Comparison of ENCODE assay signal across 8 cellular contexts in genomic region chr19:5480427-5480836, GRCh38. TPM values are rescaled to one million over a fixed set of nuclear protein-coding genes. Genes with fewer than 3 reads are reported as not detected.
A peak's percentile ranks its signal among the peaks of the same experiment; 100 is the strongest.
DNase-seq lines count a peak whose midpoint lies in the region; ATAC-seq and TF ChIP-seq lines count a peak whose summit lies in the region.

No MANE protein-coding gene starts in this region.

- H3K27ac Mint-ChIP-seq in natural killer cell (no peak overlapping the region), T-cell (no peak overlapping the region)
- no peak overlapping the region for H3K27ac Mint-ChIP-seq in natural killer cell treated with Interleukin-12 subunit alpha and Interleukin-12 subunit beta and Interleukin-15 and Interleukin-18, amount 100 ng/mL, for 72 hours

- H3K9me3 ChIP-seq in suprapubic skin: no peaks in the 10 kb centered on the region

- H3K27me3 Mint-ChIP-seq in natural killer cell (ENCODE audit: low read depth in 2 of 2) (peaks cover 37 to 43% of the 10 kb centered on the region in 2 donors), T-cell (peaks cover 44 to 48% of the 10 kb centered on the region in 2 donors)
- H3K27me3 Mint-ChIP-seq in natural killer cell treated with Interleukin-12 subunit alpha and Interleukin-12 subunit beta and Interleukin-15 and Interleukin-18, amount 100 ng/mL, for 72 hours: peaks cover 33 to 38% of the 10 kb centered on the region in 2 donors

- H3K36me3 Mint-ChIP-seq in natural killer cell (no peaks in the 10 kb centered on the region), T-cell (no peaks in the 10 kb centered on the region)
- H3K36me3 Mint-ChIP-seq in natural killer cell treated with Interleukin-12 subunit alpha and Interleukin-12 subunit beta and Interleukin-15 and Interleukin-18, amount 100 ng/mL, for 72 hours: no peaks in the 10 kb centered on the region

- no peak for TF ChIP-seq EP300 in suprapubic skin (IDR thresholded peaks at IDR 0.05)

- peaks cover 4% of the 10 kb centered on the region for H3K4me1 ChIP-seq in suprapubic skin

- no peak overlapping the region for H3K4me3 ChIP-seq in suprapubic skin

- H3K36me3 ChIP-seq in suprapubic skin: no peaks in the 10 kb centered on the region

- WGBS in suprapubic skin: 48% methylated on average over 6 of the region's 6 CpGs

- intact Hi-C loops in natural killer cell (cut with micrococcal nuclease): no loop called here

- CTCF ChIA-PET in T-cell (lab: Charles Lee): no interaction called here

- POLR2A ChIA-PET in T-cell (lab: Charles Lee): no interaction called here

- peak; percentile 46 for TF ChIP-seq CTCF in natural killer cell (IDR thresholded peaks at IDR 0.05)
- peak in 1 of 2 donors; percentile 28 for TF ChIP-seq CTCF in suprapubic skin (IDR thresholded peaks at IDR 0.05)

- TF ChIP-seq POLR2A in suprapubic skin (IDR thresholded peaks at IDR 0.05): no peak

- H3K27ac ChIP-seq in suprapubic skin: no peak overlapping the region

- peaks cover 26% of the 10 kb centered on the region for H3K27me3 ChIP-seq in suprapubic skin

- H3K4me1 Mint-ChIP-seq in natural killer cell (no peaks in the 10 kb centered on the region), T-cell (no peaks in the 10 kb centered on the region)
- H3K4me1 Mint-ChIP-seq in natural killer cell treated with Interleukin-12 subunit alpha and Interleukin-12 subunit beta and Interleukin-15 and Interleukin-18, amount 100 ng/mL, for 72 hours (ENCODE audit: low read depth in 2 of 2): peaks cover 0 to 2% of the 10 kb centered on the region in 2 donors

- ATAC-seq in natural killer cell: peak in 1 of 3 donors; percentile 43
- ATAC-seq in natural killer cell treated with Interleukin-12 subunit alpha and Interleukin-12 subunit beta and Interleukin-15 and Interleukin-18, amount 100 ng/mL, for 72 hours: no peak
- ATAC-seq in T-cell (replicated peaks in 1 of 4): no peak

- H3K9me3 Mint-ChIP-seq in natural killer cell (peaks cover 0 to 3% of the 10 kb centered on the region in 2 donors), T-cell (peaks cover 0 to 9% (median 6%) of the 10 kb centered on the region in 3 donors)
- H3K9me3 Mint-ChIP-seq in natural killer cell treated with Interleukin-12 subunit alpha and Interleukin-12 subunit beta and Interleukin-15 and Interleukin-18, amount 100 ng/mL, for 72 hours: no peaks in the 10 kb centered on the region

- DNase-seq in natural killer cell (no peak), T-cell (peak in 21 of 34 experiments; percentile 2 to 32 (median 15)), 8988T (no peak), NCI-H774 (lab: John Stamatoyannopoulos, UW) (no peak), suprapubic skin (ENCODE audit: low spot score in 2 of 2) (no peak)
- DNase-seq in natural killer cell treated with Interleukin-12 subunit alpha and Interleukin-12 subunit beta and Interleukin-15 and Interleukin-18, amount 100 ng/mL, for 72 hours (ENCODE audit: low spot score): no peak
- peak; percentile 12 for DNase-seq in effector CD8-positive, alpha-beta T cell (lab: John Stamatoyannopoulos, UW)
- peak in 2 of 3 donors; percentile 7 to 31 for DNase-seq in stimulated activated CD4-positive, alpha-beta T cell treated with anti-CD3 and anti-CD28 coated beads, Interleukin-12 subunit alpha, Interleukin-12 subunit beta, amount 100 ng/mL, for 48 hours (ENCODE audit: low read depth in 2 of 3, low spot score in 1 of 3)

- no peak overlapping the region for H3K4me3 Mint-ChIP-seq in natural killer cell
- H3K4me3 Mint-ChIP-seq in natural killer cell treated with Interleukin-12 subunit alpha and Interleukin-12 subunit beta and Interleukin-15 and Interleukin-18, amount 100 ng/mL, for 72 hours: no peak overlapping the region
- H3K4me3 Mint-ChIP-seq in T-cell: no peak overlapping the region

RNA-seq across cellular contexts. Expression of gene ZNRF4, which starts 25.2 kb away (rescaled TPM):
- total RNA-seq in natural killer cell: not detected
- total RNA-seq in natural killer cell treated with Interleukin-12 subunit alpha and Interleukin-12 subunit beta and Interleukin-15 and Interleukin-18, amount 100 ng/mL, for 72 hours: not detected
- total RNA-seq in T-cell: not detected
- total RNA-seq in suprapubic skin: not detected

Comparison
In these comparisons a context has a peak if more than half of its experiments do, and no peak if none do; other contexts are left out.
1. DNase-seq: peak in T-cell (21 of 34), effector CD8-positive, alpha-beta T cell (single experiment) and stimulated activated CD4-positive, alpha-beta T cell treated with anti-CD3 and anti-CD28 coated beads, Interleukin-12 subunit alpha, Interleukin-12 subunit beta, amount 100 ng/mL, for 48 hours (2 of 3); none in natural killer cell (single experiment), natural killer cell treated with Interleukin-12 subunit alpha and Interleukin-12 subunit beta and Interleukin-15 and Interleukin-18, amount 100 ng/mL, for 72 hours (single experiment), 8988T (single experiment), NCI-H774 (single experiment) and suprapubic skin (0 of 2).